8 cellular contexts compared by ENCODE assay signal in genomic region chr3:129316121-129317013, GRCh38. TPM values are rescaled to one million over a fixed set of nuclear protein-coding genes. Genes with fewer than 3 reads are reported as not detected.
DNase-seq lines count a peak whose midpoint lies in the region; ATAC-seq, FAIRE-seq and TF ChIP-seq lines count a peak whose summit lies in the region.

No MANE protein-coding gene starts in this region.

- no peaks in the 10 kb centered on the region for H3K27me3 ChIP-seq in OCI-LY1 (ENCODE audit: insufficient read depth, low read length)

- H3K9me3 ChIP-seq in A549 (no peaks in the 10 kb centered on the region), OCI-LY1 (ENCODE audit: low read length) (no peaks in the 10 kb centered on the region)

- 0 out of 2 replicates have a peak, but pooled peaks cover 7% of the 10 kb centered on the region for H3F3A ChIP-seq in OCI-LY1 (ENCODE audit: insufficient read depth, low read length)

- H2AFZ ChIP-seq in OCI-LY1 (ENCODE audit: low read length), result no peak overlapping the region; the same call in 1 of the 2 replicates

- H3K9ac ChIP-seq in OCI-LY1 (ENCODE audit: low read length), result peak overlapping the region; percentile 95

- POLR2A ChIA-PET in A549 (lab: Yijun Ruan, JAX), result interaction anchor here (0.7 to 2.2 kb wide), 15 partner anchors 12 to 513 kb away, joined by 3 to 8 read pairs (median 4); partner anchors contain the start of genes CNBP, COPG1, HMCES and IFT122

- H3K4me2 ChIP-seq in A549 (peak overlapping the region; percentile 99), OCI-LY1 (ENCODE audit: low read length) (peak overlapping the region; percentile 64)

- TF ChIP-seq CTCF in A549 (IDR thresholded peaks at IDR 0.05) (peak; percentile 59), OCI-LY1 (IDR thresholded peaks at IDR 0.05; ENCODE audit: low read length) (peak; percentile 99), epithelial cell of esophagus (IDR thresholded peaks at IDR 0.05; ENCODE audit: insufficient read depth, low read depth, low read length, missing control alignments) (peak; percentile 43)

- no peaks in the 10 kb centered on the region for H4K20me1 ChIP-seq in OCI-LY1 (ENCODE audit: insufficient read depth, low read length)

- TF ChIP-seq EP300 in A549 (IDR thresholded peaks at IDR 0.05), result no peak

- peaks cover 15% of the 10 kb centered on the region for H3K4me1 ChIP-seq in A549
- H3K4me1 ChIP-seq in OCI-LY1 (ENCODE audit: insufficient read depth, low read length, severe bottlenecking), result peaks cover 26% of the 10 kb centered on the region

- ATAC-seq in A549 (peak; percentile 25 to 63; a peak in 4 of 6 replicates), GM18502 (IDR thresholded peaks at IDR 0.05; ENCODE audit: poor library complexity, unreplicated experiment) (peak; percentile 42)

- no peaks in the 10 kb centered on the region for H3K9me2 ChIP-seq in OCI-LY1 (ENCODE audit: low read depth, low read length)

- H3K36me3 ChIP-seq in OCI-LY1 (ENCODE audit: insufficient read depth, low read length), result peaks cover 15% of the 10 kb centered on the region; the same call in 1 of the 2 replicates

- H3K27ac ChIP-seq in A549 (peak overlapping the region; percentile 93 to 99), OCI-LY1 (ENCODE audit: low read depth, low read length, poor library complexity, severe bottlenecking) (peak overlapping the region; percentile 89)

- TF ChIP-seq POLR2A in A549 (IDR thresholded peaks at IDR 0.05; ENCODE audit: low read length), result peak; percentile 99

- TF ChIP-seq RAD21 in A549 (conservative IDR thresholded peaks at IDR 0.05 in 1 of 2, IDR thresholded peaks at IDR 0.05 in 1 of 2), result peak; percentile 28 to 31; a peak in 2 of 5 replicates

- peak overlapping the region; percentile 97 for H3K4me3 ChIP-seq in A549
- H3K4me3 ChIP-seq in OCI-LY1 (ENCODE audit: low read depth, low read length, poor library complexity, severe bottlenecking), result peak overlapping the region; percentile 91
- peak overlapping the region; percentile 84 for H3K4me3 ChIP-seq in epithelial cell of esophagus (ENCODE audit: low read length)

- no peak for FAIRE-seq in A549 (lab: Jason Lieb, UNC)

- DNase-seq in A549 (ENCODE audit: low read depth in 1 of 2, low spot score in 1 of 2) (peak; percentile 78 to 82), HS-27A (ENCODE audit: low read depth) (peak; percentile 81), activated T-cell treated with anti-CD3 and anti-CD28 coated beads for 24 hours (ENCODE audit: low read depth) (peak; percentile 86), epithelial cell of esophagus (ENCODE audit: low read depth) (peak; percentile 80), mucosa of gallbladder (ENCODE audit: low spot score) (peak; percentile 89)
- DNase-seq in stimulated activated CD8-positive, alpha-beta memory T cell treated with anti-CD3 and anti-CD28 coated beads, Interleukin-4, amount 100 ng/mL, for 4 hours (ENCODE audit: low read depth in 2 of 2, low spot score in 1 of 2), result peak; percentile 63 to 93

- CTCF ChIA-PET in A549 (lab: Yijun Ruan, JAX), result interaction anchor here (0.8 to 2.4 kb wide), 26 partner anchors 9 to 345 kb away, joined by 3 to 13 read pairs (median 5); partner anchors contain the start of gene HMCES

- WGBS in A549 (ENCODE audit: missing lambda C conversion rate), result 0% methylated on average over 11 of the region's 81 CpGs

- H3K79me2 ChIP-seq in OCI-LY1 (ENCODE audit: insufficient read depth, low read length), result no peaks in the 10 kb centered on the region

TF ChIP-seq in A549, 52 proteins besides CTCF, POLR2A, EP300 and RAD21 (continues in another document):
- TF ChIP-seq BCL3 (IDR thresholded peaks at IDR 0.05) (peak; percentile 82), ZSCAN20 (CRISPR knock-in tag; IDR thresholded peaks at IDR 0.05) (no peak), REST (IDR thresholded peaks at IDR 0.05) (peak; percentile 60), RCOR1 (IDR thresholded peaks at IDR 0.05; ENCODE audit: low read depth, low read length) (no peak), MAX (IDR thresholded peaks at IDR 0.05) (peak; percentile 75), RFX5 (IDR thresholded peaks at IDR 0.05) (no peak), NPAS2 (CRISPR knock-in tag; IDR thresholded peaks at IDR 0.05; ENCODE audit: borderline replicate concordance) (no peak), GATA3 (IDR thresholded peaks at IDR 0.05; ENCODE audit: borderline replicate concordance) (0 out of 2 replicates have a peak, but pooled peaks have one; percentile 20), BHLHE40 (IDR thresholded peaks at IDR 0.05; ENCODE audit: low read depth, low read length) (no peak), KDM5A (IDR thresholded peaks at IDR 0.05) (peak; percentile 74), MYC (IDR thresholded peaks at IDR 0.05; ENCODE audit: borderline replicate concordance, low read length) (no peak), HOXA7 (CRISPR knock-in tag; IDR thresholded peaks at IDR 0.05) (no peak), HOXB13 (CRISPR knock-in tag; IDR thresholded peaks at IDR 0.05; ENCODE audit: low read depth) (0 out of 2 replicates have a peak, but pooled peaks have one; percentile 13), CHD2 (IDR thresholded peaks at IDR 0.05; ENCODE audit: low read length, partially characterized antibody) (peak; percentile 58), ATOH8 (CRISPR knock-in tag; IDR thresholded peaks at IDR 0.05; ENCODE audit: low read depth) (no peak), ELK1 (IDR thresholded peaks at IDR 0.05; ENCODE audit: low read depth, low read length) (no peak), USF2 (IDR thresholded peaks at IDR 0.05) (peak; percentile 61)

RNA-seq across cellular contexts. Expression of gene HMCES, which starts 37.7 kb away (rescaled TPM):
- polyA plus RNA-seq in A549 (2011; rRNA removed) (35.2 and 38.3 TPM in 2 replicates), A549 (2017; fragmentation: RNase III; extraction: RNeasy Plus Mini Kit Qiagen cat#74134 plus additional on column Dnase treatment) (38.1 to 40.1 TPM (median 39.9 TPM) in 3 replicates)
- 37.2 and 39.2 TPM in 2 replicates for polyA plus RNA-seq in A549 (2012; cell fraction: cytosol; rRNA removed)
- 18.9 and 27.4 TPM in 2 replicates for polyA plus RNA-seq in A549 (2012; cell fraction: nucleus; rRNA removed)
- 11.3 and 14.4 TPM in 2 replicates for polyA minus RNA-seq in A549 (2011; rRNA and poly(A)+ RNA removed)
- 44.3 TPM for total RNA-seq in mucosa of gallbladder

Comparison
In these comparisons a context has a peak if more than half of its experiments do, and no peak if none do; other contexts are left out.
1. Peak in every context shown above with its lines: DNase-seq, ATAC-seq, H3K4me3 ChIP-seq and H3K27ac ChIP-seq.
2. CTCF ChIP-seq: peak in every context shown above with its lines; median percentile 99 in OCI-LY1; 59 in A549; 43 in epithelial cell of esophagus.